Comparison of ENCODE assay signal across 13 cellular contexts in genomic region chr21:8998946-8999681, GRCh38.
DNase-seq lines count a peak whose midpoint lies in the region; ATAC-seq, FAIRE-seq and TF ChIP-seq lines count a peak whose summit lies in the region.
"Had no signal": no experiment of that assay in that cellular context is flagged by ENCODE, and none has a peak within 500 bp of the region (broad histone marks: within the 10 kb centered on the region; RNA-seq: fewer than 3 reads in every experiment).

No MANE protein-coding gene starts in this region.

- no peak for FAIRE-seq in bronchial epithelial cell (lab: Jason Lieb, UNC)
- FAIRE-seq in kidney (lab: Jason Lieb, UNC), result peak; percentile 45

- H3K4me3 ChIP-seq in PC-3 (ENCODE audit: low read length) (no peak overlapping the region), bronchial epithelial cell (ENCODE audit: low read depth, low read length) (no peak overlapping the region), kidney (ENCODE audit: low read length in 2 of 2) (no peak overlapping the region), stomach (no peak overlapping the region), esophagus squamous epithelium (no peak overlapping the region)

- H3K4me2 ChIP-seq in PC-3 (ENCODE audit: low read length), result no peak overlapping the region

- H3K9ac ChIP-seq in PC-3 (ENCODE audit: low read length) (no peak overlapping the region), kidney (ENCODE audit: low read length in 2 of 2) (no peak overlapping the region)

- no peak for TF ChIP-seq EP300 in stomach (IDR thresholded peaks at IDR 0.05)

- WGBS in stomach, 5 donors, result 21 to 27% (median 22%) methylated on average over 4 of the region's 4 CpGs
- WGBS in esophagus squamous epithelium, 2 donors, result 18 to 21% methylated on average over 4 of the region's 4 CpGs

- no peak overlapping the region for H3K27ac ChIP-seq in PC-3 (ENCODE audit: low read length)
- H3K27ac ChIP-seq in kidney (ENCODE audit: low read depth in 2 of 2, low read length in 2 of 2), result no peak overlapping the region
- no peak overlapping the region for H3K27ac ChIP-seq in stomach
- no peak overlapping the region for H3K27ac ChIP-seq in esophagus squamous epithelium

- H3F3A ChIP-seq in PC-3 (ENCODE audit: low read length, unreplicated experiment), result no peaks in the 10 kb centered on the region

- CTCF ChIA-PET in PC-3 (lab: Charles Lee), result no interaction called here

- no peaks in the 10 kb centered on the region for H3K4me1 ChIP-seq in PC-3 (ENCODE audit: insufficient read depth, low read length)
- H3K4me1 ChIP-seq in kidney (ENCODE audit: control insufficient read depth in 1 of 2, insufficient read depth in 1 of 2, low read depth in 1 of 2, low read length in 2 of 2), result no peaks in the 10 kb centered on the region
- H3K4me1 ChIP-seq in stomach, result no peaks in the 10 kb centered on the region
- H3K4me1 ChIP-seq in esophagus squamous epithelium, result no peaks in the 10 kb centered on the region

- DNase-seq in Daoy (ENCODE audit: low read depth) (peak; percentile 81), PC-3 (peak; percentile 1), bronchial epithelial cell (ENCODE audit: low read depth) (peak; percentile 65), kidney (no peak), stomach (no peak), esophagus squamous epithelium (lab: John Stamatoyannopoulos, UW) (no peak)
- DNase-seq: ACHN; CD4-positive, alpha-beta T cell; H7; NCI-H2029 treated with DMSO at 0.1 percent for 48 hours; NCI-H526 treated with DMSO at 0.1 percent for 48 hours; OCI-M1 had no signal

- TF ChIP-seq CTCF in PC-3 (conservative IDR thresholded peaks at IDR 0.05; ENCODE audit: low read depth, low read length) (no peak), bronchial epithelial cell (IDR thresholded peaks at IDR 0.05; ENCODE audit: insufficient read depth, low read length, severe bottlenecking) (no peak), kidney (IDR thresholded peaks at IDR 0.05; ENCODE audit: borderline replicate concordance, extremely low read depth, insufficient read depth) (no peak), stomach (IDR thresholded peaks at IDR 0.05) (no peak), esophagus squamous epithelium (IDR thresholded peaks at IDR 0.05) (no peak)

- H3K36me3 ChIP-seq in PC-3 (ENCODE audit: low read depth, low read length), result no peaks in the 10 kb centered on the region
- H3K36me3 ChIP-seq in bronchial epithelial cell (ENCODE audit: control insufficient read depth, insufficient read depth, low read length), result no peaks in the 10 kb centered on the region
- H3K36me3 ChIP-seq in kidney (ENCODE audit: control insufficient read depth in 1 of 2, insufficient read depth in 2 of 2, low read length in 2 of 2), result no peaks in the 10 kb centered on the region
- no peaks in the 10 kb centered on the region for H3K36me3 ChIP-seq in stomach
- H3K36me3 ChIP-seq in esophagus squamous epithelium, result no peaks in the 10 kb centered on the region

- TF ChIP-seq POLR2A in stomach (IDR thresholded peaks at IDR 0.05), result no peak
- no peak for TF ChIP-seq POLR2A in esophagus squamous epithelium (IDR thresholded peaks at IDR 0.05)

- no TSS peak for BruUV-seq in PC-3 (replicated peaks; lab: Mats Ljungman, UMichigan)

- no peak overlapping the region for H2AFZ ChIP-seq in PC-3 (ENCODE audit: low read length)

- H3K27me3 ChIP-seq in PC-3 (ENCODE audit: low read length), result peaks cover 13% of the 10 kb centered on the region
- H3K27me3 ChIP-seq in bronchial epithelial cell (ENCODE audit: control insufficient read depth, insufficient read depth, low read length), result no peaks in the 10 kb centered on the region
- peaks cover 0 to 10% (median 4%) of the 10 kb centered on the region in 3 donors for H3K27me3 ChIP-seq in stomach
- no peaks in the 10 kb centered on the region for H3K27me3 ChIP-seq in esophagus squamous epithelium

- H3K79me2 ChIP-seq in PC-3 (ENCODE audit: low read length), result no peaks in the 10 kb centered on the region

- H3K9me3 ChIP-seq in PC-3 (ENCODE audit: low read length), result no peaks in the 10 kb centered on the region
- H3K9me3 ChIP-seq in kidney (ENCODE audit: control insufficient read depth in 1 of 2, low read length in 2 of 2), result no peaks in the 10 kb centered on the region
- peaks cover 0 to 56% (median 11%) of the 10 kb centered on the region in 4 donors for H3K9me3 ChIP-seq in stomach
- peaks cover 0 to 42% (median 0%) of the 10 kb centered on the region in 3 donors for H3K9me3 ChIP-seq in esophagus squamous epithelium

- POLR2A ChIA-PET in PC-3 (lab: Charles Lee; ENCODE audit: unreplicated experiment), result no interaction called here

- intact Hi-C loops in PC-3 (cut with micrococcal nuclease) (no loop called here), kidney (cut with DNase I) (no loop called here), stomach (cut with DNase I; ENCODE audit: low total_unique reads) (no loop called here), esophagus squamous epithelium (cut with DNase I) (no loop called here)

- no peaks in the 10 kb centered on the region for H3K9me2 ChIP-seq in PC-3 (replicated peaks; ENCODE audit: low read length)

- no peak for ATAC-seq in PC-3
- no peak for ATAC-seq in GM19452 (IDR thresholded peaks at IDR 0.05; ENCODE audit: unreplicated experiment)

- H4K20me1 ChIP-seq in PC-3 (ENCODE audit: low read length), result no peaks in the 10 kb centered on the region

Comparison
In these comparisons a context has a peak if more than half of its experiments do, and no peak if none do; other contexts are left out.
1. DNase-seq: peak in Daoy (single experiment), PC-3 (single experiment) and bronchial epithelial cell (single experiment); none in kidney (single experiment), stomach (single experiment) and esophagus squamous epithelium (single experiment).